11 cellular contexts compared by ENCODE assay signal in genomic region chr1:55868026-55868425, GRCh38.
A peak's percentile ranks its signal among the peaks of the same experiment; 100 is the strongest.
DNase-seq lines count a peak whose midpoint lies in the region; ATAC-seq and TF ChIP-seq lines count a peak whose summit lies in the region.
"Had no signal": no experiment of that assay in that cellular context is flagged by ENCODE, and none has a peak within 500 bp of the region (broad histone marks: within the 10 kb centered on the region; RNA-seq: fewer than 3 reads in every experiment).

No MANE protein-coding gene starts in this region.

- H2AFZ ChIP-seq in SK-N-SH (ENCODE audit: low read depth) (no peak overlapping the region), PC-9 (no peak overlapping the region)

- H3K9me2 ChIP-seq in SK-N-SH (no peaks in the 10 kb centered on the region), PC-9 (ENCODE audit: insufficient read depth) (no peaks in the 10 kb centered on the region; the same call in 1 of the 2 replicates)

- H3K36me3 ChIP-seq in SK-N-SH (replicated peaks in 1 of 2; ENCODE audit: control insufficient read depth in 1 of 2, insufficient read depth in 2 of 2, low read length in 1 of 2) (no peaks in the 10 kb centered on the region), PC-9 (ENCODE audit: low read depth) (no peaks in the 10 kb centered on the region)

- H3F3A ChIP-seq in SK-N-SH (replicated peaks; ENCODE audit: insufficient read depth) (no peaks in the 10 kb centered on the region), PC-9 (ENCODE audit: insufficient read depth, low read depth) (no peaks in the 10 kb centered on the region)

- H3K36me3 Mint-ChIP-seq in nephron progenitor cell (ENCODE audit: low read depth) = peaks cover 5% of the 10 kb centered on the region
- H3K36me3 Mint-ChIP-seq: CD4-positive, CD25-positive, alpha-beta regulatory T cell had no signal

- H3K4me1 ChIP-seq in SK-N-SH (ENCODE audit: control insufficient read depth in 1 of 2, insufficient read depth in 2 of 2, low read depth in 1 of 2, low read length in 1 of 2) = peaks cover 0 to 6% of the 10 kb centered on the region in 2 experiments; a peak in 2 of 4 replicates
- H3K4me1 ChIP-seq in PC-9 (replicated peaks; ENCODE audit: insufficient read depth) = no peaks in the 10 kb centered on the region

- H3K9me3 ChIP-seq in SK-N-SH = no peaks in the 10 kb centered on the region
- no peaks in the 10 kb centered on the region for H3K9me3 ChIP-seq in PC-9 (ENCODE audit: insufficient read depth, low read depth)

- H3K4me2 ChIP-seq in SK-N-SH (no peak overlapping the region), PC-9 (no peak overlapping the region)

- DNase-seq in AG20443 (ENCODE audit: low spot score) = peak; percentile 17
- DNase-seq in SK-N-SH = no peak
- DNase-seq in iris pigment epithelial cell (ENCODE audit: low read depth) = peak; percentile 30
- DNase-seq in PC-9 = no peak
- DNase-seq in nephron progenitor cell = no peak
- DNase-seq: CD4-positive, CD25-positive, alpha-beta regulatory T cell; NCI-H146; substantia nigra had no signal

- H3K27ac Mint-ChIP-seq in nephron progenitor cell = no peak overlapping the region
- H3K27ac Mint-ChIP-seq: CD4-positive, CD25-positive, alpha-beta regulatory T cell had no signal

- no peak overlapping the region for H3K4me3 Mint-ChIP-seq in nephron progenitor cell
- H3K4me3 Mint-ChIP-seq: CD4-positive, CD25-positive, alpha-beta regulatory T cell had no signal

- H3K27ac ChIP-seq in SK-N-SH (ENCODE audit: low read depth in 2 of 2, low read length in 1 of 2) (peak overlapping the region in 1 of 2 experiments; percentile 69; a peak in 2 of 4 replicates), PC-9 (no peak overlapping the region)

- WGBS in SK-N-SH (ENCODE audit: low lambda C conversion rate) = 59% methylated on average over 2 of the region's 2 CpGs

- H3K4me3 ChIP-seq in SK-N-SH (ENCODE audit: low read depth in 2 of 2, low read length in 1 of 2) (no peak overlapping the region), PC-9 (no peak overlapping the region)

- peaks cover 32% of the 10 kb centered on the region for H3K4me1 Mint-ChIP-seq in nephron progenitor cell
- H3K4me1 Mint-ChIP-seq: CD4-positive, CD25-positive, alpha-beta regulatory T cell had no signal

- H3K79me2 ChIP-seq in SK-N-SH (ENCODE audit: insufficient read depth) (no peaks in the 10 kb centered on the region), PC-9 (ENCODE audit: low read depth) (no peaks in the 10 kb centered on the region)

- TF ChIP-seq EP300 in SK-N-SH (IDR thresholded peaks at IDR 0.05; ENCODE audit: borderline replicate concordance in 1 of 2, low read depth in 1 of 2, low read length in 1 of 2) = no peak

- H4K20me1 ChIP-seq in SK-N-SH (ENCODE audit: insufficient read depth) (no peaks in the 10 kb centered on the region), PC-9 (ENCODE audit: insufficient read depth) (no peaks in the 10 kb centered on the region)

- H3K9me3 Mint-ChIP-seq in nephron progenitor cell = peaks cover 18% of the 10 kb centered on the region

- CTCF ChIA-PET in SK-N-SH (lab: Yijun Ruan, JAX) = interaction anchor here (0.9 kb wide), 1 partner anchor 12 kb away, joined by 3 read pairs; no protein-coding TSS in a partner anchor
- CTCF ChIA-PET in PC-9 (lab: Charles Lee) = interaction anchor here (0.6 kb wide), 1 partner anchor 190 kb away, joined by 3 read pairs; no protein-coding TSS in a partner anchor

- H3K27me3 ChIP-seq in SK-N-SH (ENCODE audit: insufficient read depth) = no peaks in the 10 kb centered on the region
- no peaks in the 10 kb centered on the region for H3K27me3 ChIP-seq in PC-9 (ENCODE audit: insufficient read depth, low read depth)

- no peaks in the 10 kb centered on the region for H3K27me3 Mint-ChIP-seq in nephron progenitor cell (ENCODE audit: low read depth, poor library complexity)
- H3K27me3 Mint-ChIP-seq: CD4-positive, CD25-positive, alpha-beta regulatory T cell had no signal

- no peak overlapping the region for H3K9ac ChIP-seq in SK-N-SH

- peak; percentile 26; the same call in 1 of the 2 replicates for TF ChIP-seq RAD21 in SK-N-SH (IDR thresholded peaks at IDR 0.05; ENCODE audit: low read length)

- no peak for ATAC-seq in GM18519 (IDR thresholded peaks at IDR 0.05; ENCODE audit: low FRiP score, unreplicated experiment)
- no peak for ATAC-seq in HG02678 (IDR thresholded peaks at IDR 0.05; ENCODE audit: unreplicated experiment)

- no TSS peak for BruUV-seq in PC-9 (replicated peaks; lab: Mats Ljungman, UMichigan)

- peak; percentile 28; the same call in 1 of the 2 replicates for TF ChIP-seq CTCF in LNCAP (IDR thresholded peaks at IDR 0.05)
- TF ChIP-seq CTCF in SK-N-SH (IDR thresholded peaks at IDR 0.05) = no peak
- TF ChIP-seq CTCF in PC-9 (conservative IDR thresholded peaks at IDR 0.05) = no peak
- no peak for TF ChIP-seq CTCF in nephron progenitor cell (IDR thresholded peaks at IDR 0.05)

- POLR2A ChIA-PET in SK-N-SH (lab: Yijun Ruan, JAX) (no interaction called here), PC-9 (lab: Charles Lee; ENCODE audit: unreplicated experiment) (interaction anchor here (0.7 kb wide), 1 partner anchor 717 kb away, joined by 10 read pairs; no protein-coding TSS in a partner anchor)

- intact Hi-C loops in PC-9 (cut with micrococcal nuclease; ENCODE audit: unreplicated experiment) = no loop called here

TF ChIP-seq in SK-N-SH, 30 proteins besides CTCF, POLR2A, EP300 and RAD21:
- TF ChIP-seq PBX3 (IDR thresholded peaks at IDR 0.05) (no peak), JUND (IDR thresholded peaks at IDR 0.05) (no peak), CHD2 (IDR thresholded peaks at IDR 0.05; ENCODE audit: low read length, partially characterized antibody) (no peak), RXRA (IDR thresholded peaks at IDR 0.05; ENCODE audit: borderline replicate concordance, low read depth) (no peak)

Comparison
In these comparisons a context has a peak if more than half of its experiments do, and no peak if none do; other contexts are left out.
1. DNase-seq: peak in AG20443 (single experiment) and iris pigment epithelial cell (single experiment); none in SK-N-SH (single experiment), PC-9 (0 of 2) and nephron progenitor cell (single experiment).